ENCODE assay signal across 1 cellular context in the genomic region with DNA sequence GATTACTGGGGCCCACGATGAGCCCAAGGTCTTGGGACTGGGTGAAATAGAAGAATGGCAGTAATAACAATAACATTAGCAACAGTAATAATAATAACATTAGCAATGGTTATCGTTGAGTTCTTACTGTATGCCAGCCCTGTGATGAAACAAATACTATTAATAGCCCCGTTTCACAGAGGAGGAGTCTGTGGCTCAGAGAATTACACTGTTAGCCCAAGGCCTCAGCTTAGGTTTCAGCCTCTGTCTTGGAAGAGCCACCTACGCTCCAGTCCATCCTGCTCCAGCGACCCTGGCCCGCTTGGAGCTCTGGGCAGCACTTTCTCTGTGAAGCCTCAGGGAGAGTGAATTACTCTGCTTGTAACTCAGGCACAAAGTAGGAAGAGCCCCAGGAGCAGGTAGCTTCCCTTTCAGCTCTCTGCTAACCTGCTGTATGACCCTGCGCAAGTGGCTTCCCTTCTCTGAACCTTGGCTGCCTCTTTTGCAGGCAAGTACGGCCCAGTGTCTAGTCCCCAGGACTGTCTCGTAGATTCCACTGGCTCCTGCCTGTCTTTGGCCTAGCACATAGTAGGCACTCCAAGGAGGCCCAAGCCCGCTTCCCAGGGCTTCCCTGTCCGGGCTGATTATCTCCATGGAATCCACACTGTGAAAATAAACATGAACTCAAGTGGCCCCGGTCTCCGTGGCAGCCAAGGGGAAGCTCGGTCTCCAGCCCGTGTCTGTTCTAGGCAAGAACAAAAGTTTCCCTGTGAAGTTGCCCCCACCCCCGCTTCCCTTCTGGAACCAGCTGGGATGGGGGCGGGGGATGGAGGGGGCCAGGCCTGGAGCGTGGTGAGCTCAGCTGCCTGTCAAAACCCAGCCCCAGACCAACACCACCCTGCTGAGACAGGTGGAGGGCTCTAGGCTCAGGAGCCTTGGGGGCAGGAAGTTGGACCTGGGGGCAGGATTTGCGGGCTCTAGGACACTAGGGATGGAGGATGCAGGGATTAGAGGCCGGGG.
TF ChIP-seq lines count a peak whose summit lies in the region.

No MANE protein-coding gene starts in this region.

TF ChIP-seq in IMR-90, 13 proteins besides CTCF, POLR2A, EP300 and RAD21 (continued from another document):
- TF ChIP-seq SMC3 (IDR thresholded peaks at IDR 0.05; ENCODE audit: low read depth, low read length) (no peak), BHLHE40 (IDR thresholded peaks at IDR 0.05; ENCODE audit: low read depth, low read length) (no peak), CHD1 (IDR thresholded peaks at IDR 0.05; ENCODE audit: low read depth, low read length) (no peak)
